ENCODE assay signal across 10 cellular contexts in the genomic region with DNA sequence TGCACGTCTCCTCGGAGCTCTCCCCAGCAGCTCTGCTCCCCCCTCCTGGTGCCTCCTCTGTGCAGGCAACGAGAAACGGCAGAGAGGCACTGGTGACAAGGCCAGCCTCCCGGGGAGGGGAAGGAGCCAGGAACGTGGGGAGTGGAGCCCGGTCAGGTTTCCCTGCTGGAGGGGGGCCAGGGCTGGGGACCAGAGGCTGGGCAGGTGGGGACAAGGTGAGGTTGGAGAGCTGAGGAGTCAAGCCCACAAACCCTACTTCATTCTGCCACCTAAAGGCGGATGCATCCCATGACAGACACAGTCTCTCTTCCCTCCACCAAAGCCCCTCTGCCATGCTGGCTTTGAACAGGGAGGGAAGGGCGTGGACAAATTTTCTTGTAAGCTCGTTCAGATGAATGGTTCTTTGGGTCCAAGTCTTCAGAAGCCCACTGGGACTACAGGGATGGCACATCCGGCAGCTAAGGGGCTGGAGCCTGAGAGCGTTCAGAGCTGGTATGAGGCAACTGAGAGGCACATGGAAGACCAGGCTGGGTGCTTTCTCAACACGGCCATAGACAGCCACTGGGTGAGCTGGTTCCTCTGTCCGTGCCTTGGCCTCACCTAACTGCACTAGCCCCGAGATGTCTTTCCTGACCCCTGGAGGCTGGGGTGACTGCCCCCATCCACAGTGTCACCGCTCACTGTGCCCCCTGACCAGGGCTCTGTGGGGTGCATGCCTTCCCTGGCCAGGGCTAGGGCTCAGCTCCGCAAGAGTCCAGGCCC.
DNase-seq lines count a peak whose midpoint lies in the region; ATAC-seq and TF ChIP-seq lines count a peak whose summit lies in the region.
"Had no signal": no experiment of that assay in that cellular context is flagged by ENCODE, and none has a peak within 500 bp of the region (broad histone marks: within the 10 kb centered on the region; RNA-seq: fewer than 3 reads in every experiment).

No MANE protein-coding gene starts in this region.

- no peak overlapping the region for H2AFZ ChIP-seq in neural cell (ENCODE audit: low read depth, low read length)
- no peak overlapping the region for H2AFZ ChIP-seq in Karpas-422 (ENCODE audit: low read length)

- TF ChIP-seq RAD21 in neural cell (conservative IDR thresholded peaks at IDR 0.05), result peak; percentile 83

- no peaks in the 10 kb centered on the region for H3K9me2 ChIP-seq in neural cell (ENCODE audit: insufficient read depth, low read length)
- H3K9me2 ChIP-seq in Karpas-422 (replicated peaks; ENCODE audit: insufficient read depth, low read length), result no peaks in the 10 kb centered on the region

- no peak overlapping the region for H3K4me2 ChIP-seq in neural cell (ENCODE audit: low read length)
- H3K4me2 ChIP-seq in Karpas-422 (ENCODE audit: low read depth, low read length, poor library complexity, severe bottlenecking), result no peak overlapping the region

- H3K79me2 ChIP-seq in neural cell (replicated peaks; ENCODE audit: insufficient read depth, low read length) (no peaks in the 10 kb centered on the region), Karpas-422 (ENCODE audit: low read length) (no peaks in the 10 kb centered on the region)

- H3K27ac ChIP-seq in HUES48 (ENCODE audit: low read depth, low read length) (peak overlapping the region; percentile 84), VCaP (no peak overlapping the region), neural cell (ENCODE audit: low read length) (no peak overlapping the region), Karpas-422 (ENCODE audit: low read length) (no peak overlapping the region)
- H3K27ac ChIP-seq: ascending aorta had no signal

- ATAC-seq in HG02571 (IDR thresholded peaks at IDR 0.05; ENCODE audit: unreplicated experiment) (no peak), HG02970 (IDR thresholded peaks at IDR 0.05; ENCODE audit: low FRiP score, unreplicated experiment) (no peak)
- ATAC-seq: activated CD4-positive, alpha-beta T cell treated with anti-CD3 and anti-CD28 coated beads for 36 hours had no signal

- H3K36me3 ChIP-seq in HUES48 (ENCODE audit: control insufficient read depth, insufficient read depth, low read length) (peaks cover 23% of the 10 kb centered on the region), neural cell (ENCODE audit: insufficient read depth, low read length) (no peaks in the 10 kb centered on the region), Karpas-422 (ENCODE audit: insufficient read depth, low read length) (no peaks in the 10 kb centered on the region)

- no peaks in the 10 kb centered on the region for H3K9me3 ChIP-seq in HUES48 (ENCODE audit: control insufficient read depth, insufficient read depth, low read length)
- no peaks in the 10 kb centered on the region for H3K9me3 ChIP-seq in neural cell (ENCODE audit: low read length)
- H3K9me3 ChIP-seq in Karpas-422 (ENCODE audit: low read length), result no peaks in the 10 kb centered on the region
- H3K9me3 ChIP-seq: ascending aorta had no signal

- no peaks in the 10 kb centered on the region for H4K20me1 ChIP-seq in neural cell (ENCODE audit: insufficient read depth)
- peaks cover 70% of the 10 kb centered on the region for H4K20me1 ChIP-seq in Karpas-422 (ENCODE audit: insufficient read depth, low read depth, low read length)

- no peak for TF ChIP-seq EP300 in neural cell (conservative IDR thresholded peaks at IDR 0.05; ENCODE audit: poor library complexity, severe bottlenecking)

- H3K27me3 ChIP-seq in HUES48 (ENCODE audit: control insufficient read depth, insufficient read depth, low read length) (no peaks in the 10 kb centered on the region), neural cell (ENCODE audit: insufficient read depth, low read depth, low read length) (no peaks in the 10 kb centered on the region), Karpas-422 (ENCODE audit: low read length) (no peaks in the 10 kb centered on the region)
- H3K27me3 ChIP-seq: ascending aorta had no signal

- no peak overlapping the region for H3K4me3 ChIP-seq in HUES48 (ENCODE audit: low read depth, low read length)
- no peak overlapping the region for H3K4me3 ChIP-seq in neural cell (ENCODE audit: low read length)
- no peak overlapping the region for H3K4me3 ChIP-seq in Karpas-422 (ENCODE audit: low read length)
- H3K4me3 ChIP-seq: ascending aorta had no signal

- peaks cover 34% of the 10 kb centered on the region for H3K4me1 ChIP-seq in HUES48 (ENCODE audit: control insufficient read depth, insufficient read depth, low read length)
- H3K4me1 ChIP-seq in Karpas-422 (ENCODE audit: low read length), result peaks cover 27% of the 10 kb centered on the region
- H3K4me1 ChIP-seq: ascending aorta had no signal

- peak overlapping the region; percentile 21; the same call in 1 of the 2 replicates for H3K9ac ChIP-seq in HUES48 (ENCODE audit: low read depth, low read length)
- peak overlapping the region; percentile 27 for H3K9ac ChIP-seq in neural cell (ENCODE audit: low read length)
- no peak overlapping the region for H3K9ac ChIP-seq in Karpas-422 (ENCODE audit: low read length)

- H3F3A ChIP-seq in neural cell (ENCODE audit: insufficient read depth, low read length, poor library complexity, severe bottlenecking), result no peaks in the 10 kb centered on the region

- TF ChIP-seq CTCF in VCaP (conservative IDR thresholded peaks at IDR 0.05), result peak; percentile 25; the same call in 1 of the 2 replicates
- TF ChIP-seq CTCF in neural cell (IDR thresholded peaks at IDR 0.05; ENCODE audit: poor library complexity, severe bottlenecking), result peak; percentile 77

- DNase-seq in NCI-H2029 (lab: John Stamatoyannopoulos, UW) (peak; percentile 75), Karpas-422 (no peak)
- no peak for DNase-seq in stimulated activated CD4-positive, alpha-beta T cell treated with anti-CD3 and anti-CD28 coated beads, Interleukin-2, amount 100 ng/mL, for 24 hours
- DNase-seq: activated CD4-positive, alpha-beta T cell treated with anti-CD3 and anti-CD28 coated beads for 36 hours had no signal

TF ChIP-seq in neural cell, 6 proteins besides CTCF, POLR2A, EP300 and RAD21:
- TF ChIP-seq SMC3 (conservative IDR thresholded peaks at IDR 0.05; ENCODE audit: poor library complexity) (peak; percentile 82), MXI1 (conservative IDR thresholded peaks at IDR 0.05; ENCODE audit: poor library complexity, severe bottlenecking) (no peak)
